Comparison of ENCODE assay signal across 20 cellular contexts in the genomic region with DNA sequence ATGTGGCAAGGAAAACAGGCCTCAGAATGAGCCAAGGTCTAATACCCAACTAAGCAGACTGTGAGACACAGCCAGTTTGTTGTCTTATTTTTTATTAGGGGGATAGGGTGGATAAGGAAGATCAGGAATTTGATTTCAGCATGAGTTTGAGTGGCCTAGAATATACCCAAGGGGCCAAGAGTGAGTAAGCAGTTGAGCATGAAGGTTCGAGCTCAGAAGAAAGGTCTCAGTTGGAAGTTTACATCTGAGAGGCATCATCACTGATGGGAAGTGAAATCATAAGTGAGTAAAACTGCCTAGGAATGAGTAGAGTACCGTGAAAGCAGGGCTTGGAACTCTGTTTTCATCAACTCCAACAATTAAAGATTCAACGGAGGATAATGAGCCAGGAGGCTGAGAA.
"Had no signal": no experiment of that assay in that cellular context is flagged by ENCODE, and none has a peak within 500 bp of the region (broad histone marks: within the 10 kb centered on the region; RNA-seq: fewer than 3 reads in every experiment).

No MANE protein-coding gene starts in this region.

- H3K9me3 Mint-ChIP-seq: activated CD4-positive, alpha-beta memory T cell treated with anti-CD3 and anti-CD28 coated beads for 36 hours; activated naive CD8-positive, alpha-beta T cell treated with anti-CD3 and anti-CD28 coated beads, Interleukin-2, amount 50 U/mL, for 24 hours; memory B cell; naive thymus-derived CD4-positive, alpha-beta T cell had no signal

- DNase-seq: activated CD4-positive, alpha-beta memory T cell treated with anti-CD3 and anti-CD28 coated beads for 36 hours; activated naive CD4-positive, alpha-beta T cell; activated naive CD8-positive, alpha-beta T cell treated with anti-CD3 and anti-CD28 coated beads, Interleukin-2, amount 50 U/mL, for 24 hours; activated T-cell treated with anti-CD3 and anti-CD28 coated beads, Interleukin-2, amount 50 U/mL, for 48 hours; aorta; cerebellar nuclear complex; hippocampal formation; kidney; left lung; mucosa of descending colon; naive thymus-derived CD4-positive, alpha-beta T cell; pancreas; sigmoid colon; stimulated activated CD4-positive, alpha-beta T cell treated with anti-CD3 and anti-CD28 coated beads, Interleukin-12 subunit alpha, Interleukin-12 subunit beta, amount 100 ng/mL, for 4 hours; stimulated activated CD4-positive, alpha-beta T cell treated with anti-CD3 and anti-CD28 coated beads, Interleukin-2, amount 100 ng/mL, for 24 hours; thyroid gland had no signal

- H3K4me3 ChIP-seq: breast epithelium, left lung, mucosa of descending colon, pancreas, sigmoid colon, thyroid gland had no signal

- ATAC-seq: activated CD4-positive, CD25-positive, alpha-beta regulatory T cell treated with anti-CD3 and anti-CD28 coated beads, Interleukin-2, amount 50 U/mL, for 24 hours; activated naive CD8-positive, alpha-beta T cell treated with anti-CD3 and anti-CD28 coated beads, Interleukin-2, amount 50 U/mL, for 24 hours; left lung; mucosa of descending colon; naive thymus-derived CD4-positive, alpha-beta T cell; pancreas had no signal

- H3K27ac Mint-ChIP-seq: activated CD4-positive, alpha-beta memory T cell treated with anti-CD3 and anti-CD28 coated beads for 36 hours; activated naive CD8-positive, alpha-beta T cell treated with anti-CD3 and anti-CD28 coated beads, Interleukin-2, amount 50 U/mL, for 24 hours; memory B cell had no signal

- H3K27me3 ChIP-seq: breast epithelium, left lung, pancreas, sigmoid colon, thyroid gland had no signal

- H3K27ac ChIP-seq: breast epithelium, epithelial cell of prostate, left lung, pancreas, sigmoid colon, thyroid gland had no signal

- H3K4me3 Mint-ChIP-seq: activated CD4-positive, alpha-beta memory T cell treated with anti-CD3 and anti-CD28 coated beads for 36 hours; activated naive CD8-positive, alpha-beta T cell treated with anti-CD3 and anti-CD28 coated beads, Interleukin-2, amount 50 U/mL, for 24 hours; memory B cell; naive thymus-derived CD4-positive, alpha-beta T cell had no signal

- H3K4me1 ChIP-seq: breast epithelium, left lung, pancreas, sigmoid colon, thyroid gland had no signal

- H3K9me3 ChIP-seq: breast epithelium, left lung, mucosa of descending colon, pancreas, thyroid gland had no signal

- H3K27me3 Mint-ChIP-seq: activated CD4-positive, alpha-beta memory T cell treated with anti-CD3 and anti-CD28 coated beads for 36 hours; activated naive CD8-positive, alpha-beta T cell treated with anti-CD3 and anti-CD28 coated beads, Interleukin-2, amount 50 U/mL, for 24 hours; memory B cell; naive thymus-derived CD4-positive, alpha-beta T cell had no signal
